In genomic region chr9:129755151-129755550, GRCh38 we compare ENCODE assay signal across 10 cellular contexts. TPM values are rescaled to one million over a fixed set of nuclear protein-coding genes. Genes with fewer than 3 reads are reported as not detected.
"Had no signal": no experiment of that assay in that cellular context is flagged by ENCODE, and none has a peak within 500 bp of the region (broad histone marks: within the 10 kb centered on the region; RNA-seq: fewer than 3 reads in every experiment).

No MANE protein-coding gene starts in this region.

- H3K4me3 Mint-ChIP-seq: HFFc6, IgD-negative memory B cell had no signal

- H3K9me3 ChIP-seq: HAP-1 had no signal

- H3K9ac ChIP-seq: GM23248 had no signal

- H2AFZ ChIP-seq: GM23248 had no signal

- H3K36me3 Mint-ChIP-seq: IgD-negative memory B cell had no signal

- H3K27ac Mint-ChIP-seq: HFFc6, IgD-negative memory B cell had no signal

- H3K27ac ChIP-seq: GM23248, HL-60 had no signal

- DNase-seq: GM23248, GOT3, H7, HFFc6, KG1 had no signal

- ATAC-seq: HCT116, HepG2 had no signal

- H3K4me3 ChIP-seq: GM23248, HAP-1 had no signal

- H3K36me3 ChIP-seq: HAP-1 had no signal

- H3K9me3 Mint-ChIP-seq: HFFc6, IgD-negative memory B cell had no signal

- FAIRE-seq: HepG2 had no signal

RNA-seq across cellular contexts. Expression of gene PTGES, which starts 2.3 kb away (rescaled TPM):
- polyA plus RNA-seq: HepG2, IgD-negative memory B cell had no signal
